ENCODE assay signal across 17 cellular contexts in genomic region chr2:160576054-160576499, GRCh38.
A peak's percentile ranks its signal among the peaks of the same experiment; 100 is the strongest.
DNase-seq lines count a peak whose midpoint lies in the region; ATAC-seq, FAIRE-seq and TF ChIP-seq lines count a peak whose summit lies in the region.
"Had no signal": no experiment of that assay in that cellular context is flagged by ENCODE, and none has a peak within 500 bp of the region (broad histone marks: within the 10 kb centered on the region; RNA-seq: fewer than 3 reads in every experiment).

No MANE protein-coding gene starts in this region.

- intact Hi-C loops in A673 (cut with micrococcal nuclease; ENCODE audit: unreplicated experiment), result no loop called here
- intact Hi-C loops in IMR-90 (cut with micrococcal nuclease), result no loop called here
- intact Hi-C loops in endothelial cell of umbilical vein (cut with micrococcal nuclease), result no loop called here

- H4K8ac ChIP-seq in IMR-90 (ENCODE audit: low read depth in 2 of 2, low read length in 2 of 2), result peak overlapping the region in 1 of 2 experiments; percentile 31; a peak in 2 of 4 replicates

- H3K9me3 ChIP-seq in A673 (ENCODE audit: low read depth, low read length, poor library complexity, severe bottlenecking) (no peaks in the 10 kb centered on the region), IMR-90 (ENCODE audit: control insufficient read depth, insufficient read depth, low read length) (0 out of 2 replicates have a peak, but pooled peaks cover 2% of the 10 kb centered on the region), endothelial cell of umbilical vein (replicated peaks; ENCODE audit: control insufficient read depth, insufficient read depth, low read length) (no peaks in the 10 kb centered on the region)
- H3K9me3 ChIP-seq: upper lobe of right lung had no signal

- in situ Hi-C loops in IMR-90 (cut with MboI; ENCODE audit: low sequenced_read_pairs), result no loop called here

- H3K27me3 ChIP-seq in A673 (replicated peaks; ENCODE audit: insufficient read depth, low read depth, low read length, poor library complexity) (no peaks in the 10 kb centered on the region), IMR-90 (ENCODE audit: control insufficient read depth, insufficient read depth, low read length) (no peaks in the 10 kb centered on the region), endothelial cell of umbilical vein (ENCODE audit: control insufficient read depth in 2 of 2, insufficient read depth in 2 of 2, low read length in 2 of 2) (no peaks in the 10 kb centered on the region)
- H3K27me3 ChIP-seq: upper lobe of right lung had no signal

- H3K14ac ChIP-seq in IMR-90 (replicated peaks; ENCODE audit: low read depth, low read length), result 0 out of 2 replicates have a peak overlapping the region, but pooled peaks have one; percentile 69

- H3K27ac ChIP-seq in A673 (ENCODE audit: low read depth, low read length, poor library complexity, severe bottlenecking) (peak overlapping the region; percentile 72), IMR-90 (ENCODE audit: insufficient read depth, low read length) (peak overlapping the region; percentile 90; the same call in 1 of the 2 replicates), endothelial cell of umbilical vein (ENCODE audit: insufficient read depth, low read depth, low read length) (no peak overlapping the region)
- H3K27ac ChIP-seq: upper lobe of right lung had no signal

- H2BK15ac ChIP-seq in IMR-90 (ENCODE audit: low read depth, low read length), result peak overlapping the region; percentile 18; the same call in 1 of the 3 replicates

- dilution Hi-C loops in IMR-90 (cut with HindIII; ENCODE audit: low sequenced_read_pairs, unreplicated experiment), result no loop called here
- dilution Hi-C loops in endothelial cell of umbilical vein (cut with MboI; ENCODE audit: extremely low pct_ligation_motif_present, low sequenced_read_pairs), result no loop called here

- H3K36me3 ChIP-seq in A673 (ENCODE audit: insufficient read depth, low read length, poor library complexity, severe bottlenecking) (no peaks in the 10 kb centered on the region), IMR-90 (ENCODE audit: control insufficient read depth, insufficient read depth, low read length) (no peaks in the 10 kb centered on the region), endothelial cell of umbilical vein (ENCODE audit: control insufficient read depth in 2 of 2, extremely low read depth in 1 of 2, insufficient read depth in 2 of 2, low read length in 2 of 2) (no peaks in the 10 kb centered on the region)
- H3K36me3 ChIP-seq: upper lobe of right lung had no signal

- H2AK9ac ChIP-seq in IMR-90 (replicated peaks; ENCODE audit: low read depth, low read length, poor library complexity), result no peak overlapping the region

- TF ChIP-seq RAD21 in IMR-90 (IDR thresholded peaks at IDR 0.05; ENCODE audit: low read length), result no peak

- POLR2A ChIA-PET in A673 (lab: Charles Lee; ENCODE audit: low non-redundant PET) (no interaction called here), IMR-90 (lab: Charles Lee; ENCODE audit: unreplicated experiment) (no interaction called here), endothelial cell of umbilical vein (lab: Charles Lee) (no interaction called here)

- ATAC-seq in IMR-90 (ENCODE audit: low read depth) (peak; percentile 60), GM21515 (IDR thresholded peaks at IDR 0.05; ENCODE audit: unreplicated experiment) (no peak)
- ATAC-seq: GM12878, WTC11 had no signal

- WGBS in IMR-90 (ENCODE audit: extremely low coverage in 2 of 2, insufficient read length in 1 of 2), 2 experiments, result no CpG with 5 or more reads among the region's 1 CpG

- peak overlapping the region; percentile 60 for H2BK120ac ChIP-seq in IMR-90 (ENCODE audit: low read depth, low read length)

- CTCF ChIA-PET in A673 (lab: Charles Lee), result no interaction called here
- CTCF ChIA-PET in IMR-90 (lab: Yijun Ruan, JAX), result interaction anchor here (0.7 kb wide), 1 partner anchor 143 kb away, joined by 3 read pairs; no protein-coding TSS in a partner anchor
- CTCF ChIA-PET in endothelial cell of umbilical vein (lab: Charles Lee), result no interaction called here

- H4K20me1 ChIP-seq in IMR-90 (ENCODE audit: insufficient read depth, low read length) (no peaks in the 10 kb centered on the region), endothelial cell of umbilical vein (replicated peaks; ENCODE audit: control insufficient read depth, extremely low read depth, insufficient read depth, low read length) (no peaks in the 10 kb centered on the region)

- H3K9me1 ChIP-seq in IMR-90 (ENCODE audit: insufficient read depth, low read length), result peaks cover 7% of the 10 kb centered on the region
- no peaks in the 10 kb centered on the region for H3K9me1 ChIP-seq in endothelial cell of umbilical vein (replicated peaks; ENCODE audit: control insufficient read depth, extremely low read depth, insufficient read depth, low read length)

- peak overlapping the region; percentile 33 for H3K18ac ChIP-seq in IMR-90 (ENCODE audit: low read depth, low read length)

- no peak overlapping the region for H3K4me3 ChIP-seq in A673 (ENCODE audit: low read depth, low read length, poor library complexity, severe bottlenecking)
- no peak overlapping the region for H3K4me3 ChIP-seq in IMR-90 (ENCODE audit: insufficient read depth, low read depth, low read length)
- no peak overlapping the region for H3K4me3 ChIP-seq in endothelial cell of umbilical vein (replicated peaks in 1 of 3; ENCODE audit: insufficient read depth in 1 of 3, low read depth in 1 of 3, low read length in 3 of 3)
- H3K4me3 ChIP-seq: GM12878, upper lobe of right lung had no signal

- H2AFZ ChIP-seq in IMR-90 (replicated peaks; ENCODE audit: low read length, poor library complexity) (peak overlapping the region; percentile 6), endothelial cell of umbilical vein (ENCODE audit: low read depth, low read length) (no peak overlapping the region)

- TF ChIP-seq CTCF in A673 (conservative IDR thresholded peaks at IDR 0.05; ENCODE audit: low read depth, low read length) (no peak), IMR-90 (conservative IDR thresholded peaks at IDR 0.05; ENCODE audit: low read depth, low read length) (no peak), endothelial cell of umbilical vein (IDR thresholded peaks at IDR 0.05; ENCODE audit: extremely low read depth in 1 of 2, insufficient read depth in 1 of 2, low read depth in 1 of 2, low read length in 2 of 2) (no peak)

- H3K9ac ChIP-seq in IMR-90 (ENCODE audit: low read depth, low read length) (no peak overlapping the region), endothelial cell of umbilical vein (replicated peaks; ENCODE audit: extremely low read depth, insufficient read depth, low read length) (no peak overlapping the region)

- H3K79me1 ChIP-seq in IMR-90 (ENCODE audit: low read depth in 1 of 2, low read length in 2 of 2), result no peaks in the 10 kb centered on the region

- H2BK5ac ChIP-seq in IMR-90 (ENCODE audit: low read depth, low read length, poor library complexity, severe bottlenecking), result peak overlapping the region; percentile 64

- BruUV-seq in A673 (replicated peaks; lab: Mats Ljungman, UMichigan), result no TSS peak
- no TSS peak for BruUV-seq in IMR-90 (replicated peaks; lab: Mats Ljungman, UMichigan)
- BruUV-seq in endothelial cell of umbilical vein (replicated peaks; lab: Mats Ljungman, UMichigan), result no TSS peak

- H3K4me2 ChIP-seq in IMR-90 (ENCODE audit: low read depth, low read length), result peak overlapping the region; percentile 0; the same call in 1 of the 2 replicates
- H3K4me2 ChIP-seq in endothelial cell of umbilical vein (ENCODE audit: insufficient read depth, low read length), result no peak overlapping the region

- no peak for FAIRE-seq in endothelial cell of umbilical vein (lab: Jason Lieb, UNC)
- FAIRE-seq: GM12878 had no signal

- peaks cover 14% of the 10 kb centered on the region for H3K4me1 ChIP-seq in A673 (ENCODE audit: insufficient read depth, low read length, poor library complexity, severe bottlenecking)
- H3K4me1 ChIP-seq in IMR-90 (ENCODE audit: control insufficient read depth, insufficient read depth, low read length), result peaks cover 4% of the 10 kb centered on the region
- no peaks in the 10 kb centered on the region for H3K4me1 ChIP-seq in endothelial cell of umbilical vein (ENCODE audit: control insufficient read depth, extremely low read depth, insufficient read depth, low read length)

- TF ChIP-seq POLR2A in IMR-90 (IDR thresholded peaks at IDR 0.05; ENCODE audit: low read depth, low read length), result no peak
- TF ChIP-seq POLR2A in endothelial cell of umbilical vein (IDR thresholded peaks at IDR 0.05; ENCODE audit: low read depth, low read length), result no peak

- H3K4ac ChIP-seq in IMR-90 (ENCODE audit: low read depth, low read length), result peak overlapping the region; percentile 81

- peak; percentile 86 for DNase-seq in A673 (ENCODE audit: low spot score)
- peak; percentile 43 for DNase-seq in IMR-90
- DNase-seq in endothelial cell of umbilical vein (ENCODE audit: low read depth, low spot score), result peak; percentile 42
- peak; percentile 3 for DNase-seq in kidney glomerular epithelial cell (lab: John Stamatoyannopoulos, UW)
- no peak for DNase-seq in hepatic stellate cell (ENCODE audit: low spot score)
- DNase-seq in NCI-H2029 (lab: John Stamatoyannopoulos, UW), result no peak
- DNase-seq in NCI-H1105 (lab: John Stamatoyannopoulos, UW), result no peak
- DNase-seq: activated CD8-positive, alpha-beta memory T cell treated with anti-CD3 and anti-CD28 coated beads, Interleukin-2, amount 50 U/mL, for 48 hours; activated naive CD8-positive, alpha-beta T cell treated with anti-CD3 and anti-CD28 coated beads, Interleukin-2, amount 10 ng/mL, durations not matched to agents 7 days and 5 days; DND-41; KG1; NCI-H2107; stimulated activated CD4-positive, alpha-beta T cell treated with anti-CD3 and anti-CD28 coated beads, Interleukin-15, amount 100 ng/mL, for 24 hours; upper lobe of right lung had no signal

- peak overlapping the region; percentile 76; the same call in 1 of the 2 replicates for H3K23ac ChIP-seq in IMR-90 (ENCODE audit: low read depth, low read length)

- no peaks in the 10 kb centered on the region for H3K79me2 ChIP-seq in endothelial cell of umbilical vein (ENCODE audit: control insufficient read depth, insufficient read depth, low read length)

- peak overlapping the region; percentile 69 for H2BK20ac ChIP-seq in IMR-90 (ENCODE audit: low read depth, low read length)

- H2AK5ac ChIP-seq in IMR-90 (ENCODE audit: low read depth, low read length), result peak overlapping the region; percentile 65

- H4K91ac ChIP-seq in IMR-90 (ENCODE audit: insufficient read depth, low read depth, low read length), result peak overlapping the region; percentile 64

- peak overlapping the region; percentile 24 for H4K5ac ChIP-seq in IMR-90 (ENCODE audit: low read depth, low read length)

- no peak overlapping the region for H3K56ac ChIP-seq in IMR-90 (ENCODE audit: extremely low read depth, insufficient read depth, low read length)

TF ChIP-seq in endothelial cell of umbilical vein, 7 proteins besides CTCF, POLR2A, EP300 and RAD21 (continues in another document):
- no peak for TF ChIP-seq GATA2 (IDR thresholded peaks at IDR 0.05; ENCODE audit: insufficient read depth, insufficient read length, low read depth, low read length)
- TF ChIP-seq FOS (IDR thresholded peaks at IDR 0.05; ENCODE audit: borderline replicate concordance, insufficient read depth, low read length), result no peak
- TF ChIP-seq MAX (IDR thresholded peaks at IDR 0.05; ENCODE audit: insufficient read depth, insufficient read length), result no peak

Comparison
In these comparisons a context has a peak if more than half of its experiments do, and no peak if none do; other contexts are left out.
1. DNase-seq: peak in A673 (single experiment), IMR-90 (single experiment), endothelial cell of umbilical vein (single experiment) and kidney glomerular epithelial cell (single experiment); none in hepatic stellate cell (single experiment), NCI-H2029 (single experiment) and NCI-H1105 (single experiment).